In the genomic region with DNA sequence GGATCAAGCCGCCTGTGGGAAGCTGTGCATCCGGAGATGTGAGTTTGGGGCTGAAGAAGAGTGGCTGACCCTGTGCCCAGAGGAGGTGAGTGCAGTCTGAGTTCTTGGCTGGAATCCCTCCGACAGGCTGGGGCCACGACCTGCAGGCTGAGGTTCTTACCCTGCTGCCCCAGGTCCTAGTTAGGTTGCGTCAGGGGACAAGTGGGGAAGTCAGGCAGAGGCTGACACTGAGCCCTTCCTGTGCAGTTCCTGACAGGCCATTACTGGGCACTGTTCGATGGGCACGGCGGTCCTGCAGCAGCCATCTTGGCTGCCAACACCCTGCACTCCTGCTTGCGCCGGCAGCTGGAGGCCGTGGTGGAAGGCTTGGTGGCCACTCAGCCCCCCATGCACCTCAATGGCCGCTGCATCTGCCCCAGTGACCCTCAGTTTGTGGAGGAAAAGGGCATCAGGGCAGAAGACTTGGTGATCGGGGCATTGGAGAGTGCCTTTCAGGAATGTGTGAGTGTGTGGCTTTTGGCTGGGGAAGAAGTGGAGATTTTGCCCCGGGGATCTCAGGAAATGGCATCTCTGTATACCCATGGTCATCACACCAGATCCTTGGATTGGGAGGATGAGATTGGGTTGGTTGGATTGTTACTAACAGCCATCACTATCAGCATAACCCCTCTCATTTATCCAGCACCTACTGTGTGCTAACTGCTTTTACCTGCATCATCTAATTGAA, we compare ENCODE assay signal across 1 cellular context.
TF ChIP-seq lines count a peak whose summit lies in the region.

No MANE protein-coding gene starts in this region.

TF ChIP-seq in H1, 55 proteins besides CTCF, POLR2A, EP300 and RAD21:
- no peak for TF ChIP-seq RFX5 (IDR thresholded peaks at IDR 0.05; ENCODE audit: borderline replicate concordance, low read depth, low read length)
- no peak for TF ChIP-seq RXRA (IDR thresholded peaks at IDR 0.05; ENCODE audit: insufficient read depth, low read depth, low read length)
- TF ChIP-seq EGR1 (IDR thresholded peaks at IDR 0.05; ENCODE audit: borderline replicate concordance, low read depth, low read length), result no peak
- TF ChIP-seq GABPA (IDR thresholded peaks at IDR 0.05; ENCODE audit: borderline replicate concordance, insufficient read depth, low read length), result no peak
- TF ChIP-seq POU5F1 (IDR thresholded peaks at IDR 0.05; ENCODE audit: low read depth, low read length), result no peak
- no peak for TF ChIP-seq BCL11A (IDR thresholded peaks at IDR 0.05; ENCODE audit: low read depth in 2 of 2, low read length in 2 of 2)
- no peak for TF ChIP-seq JUN (IDR thresholded peaks at IDR 0.05; ENCODE audit: low read depth, low read length)
- TF ChIP-seq KDM4A (IDR thresholded peaks at IDR 0.05; ENCODE audit: low read depth, low read length, severe bottlenecking), result no peak
- no peak for TF ChIP-seq SIRT6 (IDR thresholded peaks at IDR 0.05; ENCODE audit: low read length)
- TF ChIP-seq HDAC6 (IDR thresholded peaks at IDR 0.05; ENCODE audit: low read depth, low read length), result no peak
- no peak for TF ChIP-seq SUZ12 (IDR thresholded peaks at IDR 0.05; ENCODE audit: low read length)
- no peak for TF ChIP-seq TEAD4 (IDR thresholded peaks at IDR 0.05; ENCODE audit: low read depth, low read length)
- TF ChIP-seq CTBP2 (IDR thresholded peaks at IDR 0.05; ENCODE audit: borderline replicate concordance, insufficient read depth, insufficient read length, low read length), result no peak
- no peak for TF ChIP-seq TBP (IDR thresholded peaks at IDR 0.05; ENCODE audit: low read depth, low read length)
- no peak for TF ChIP-seq RNF2 (IDR thresholded peaks at IDR 0.05; ENCODE audit: borderline replicate concordance, low read depth, low read length, missing control alignments, poor library complexity, severe bottlenecking)
- no peak for TF ChIP-seq CHD2 (IDR thresholded peaks at IDR 0.05; ENCODE audit: low read length)
- TF ChIP-seq YY1 (IDR thresholded peaks at IDR 0.05; ENCODE audit: low read depth, low read length), result no peak
- TF ChIP-seq, protein P1, sequence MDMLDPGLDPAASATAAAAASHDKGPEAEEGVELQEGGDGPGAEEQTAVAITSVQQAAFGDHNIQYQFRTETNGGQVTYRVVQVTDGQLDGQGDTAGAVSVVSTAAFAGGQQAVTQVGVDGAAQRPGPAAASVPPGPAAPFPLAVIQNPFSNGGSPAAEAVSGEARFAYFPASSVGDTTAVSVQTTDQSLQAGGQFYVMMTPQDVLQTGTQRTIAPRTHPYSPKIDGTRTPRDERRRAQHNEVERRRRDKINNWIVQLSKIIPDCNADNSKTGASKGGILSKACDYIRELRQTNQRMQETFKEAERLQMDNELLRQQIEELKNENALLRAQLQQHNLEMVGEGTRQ (IDR thresholded peaks at IDR 0.05; ENCODE audit: low read length), result no peak
- no peak for TF ChIP-seq CBX5 (IDR thresholded peaks at IDR 0.05; ENCODE audit: low read depth, low read length)
